Comparison of ENCODE assay signal across 8 cellular contexts in genomic region chr3:112086857-112087524, GRCh38. TPM values are rescaled to one million over a fixed set of nuclear protein-coding genes. Genes with fewer than 3 reads are reported as not detected.
DNase-seq lines count a peak whose midpoint lies in the region; ATAC-seq, FAIRE-seq and TF ChIP-seq lines count a peak whose summit lies in the region.

No MANE protein-coding gene starts in this region.

- POLR2A ChIA-PET in AG04450 (lab: Yijun Ruan, JAX): no interaction called here

- H3K36me3 Mint-ChIP-seq in IgD-negative memory B cell: peaks cover 2% of the 10 kb centered on the region

- H3K4me3 Mint-ChIP-seq in IgD-negative memory B cell: peak overlapping the region; percentile 72 to 91 (median 86)

- H3K27ac Mint-ChIP-seq in IgD-negative memory B cell: peak overlapping the region in 2 of 3 donors; percentile 57 to 82

- peaks cover 5% of the 10 kb centered on the region for H3K4me1 ChIP-seq in mesodermal cell (ENCODE audit: control insufficient read depth, insufficient read depth, low read length, poor library complexity, severe bottlenecking)

- peaks cover 5 to 13% (median 10%) of the 10 kb centered on the region in 3 donors for H3K4me1 Mint-ChIP-seq in IgD-negative memory B cell

- no peak for ATAC-seq in HG03442 (IDR thresholded peaks at IDR 0.05; ENCODE audit: unreplicated experiment)

- peaks cover 2% of the 10 kb centered on the region for H3K36me3 ChIP-seq in bronchial epithelial cell (ENCODE audit: control insufficient read depth, insufficient read depth, low read length)
- no peaks in the 10 kb centered on the region for H3K36me3 ChIP-seq in mesodermal cell (ENCODE audit: control insufficient read depth, insufficient read depth, low read length)

- FAIRE-seq in bronchial epithelial cell (lab: Jason Lieb, UNC): no peak

- H3K27ac ChIP-seq in AG04450 (ENCODE audit: low read depth, low read length): no peak overlapping the region
- H3K27ac ChIP-seq in mesodermal cell (ENCODE audit: low read depth, low read length, severe bottlenecking): no peak overlapping the region

- DNase-seq in AG04450 (ENCODE audit: low read depth, low spot score): no peak
- DNase-seq in bronchial epithelial cell (ENCODE audit: low read depth): peak; percentile 90
- no peak for DNase-seq in SIG-M5 (lab: John Stamatoyannopoulos, UW)
- DNase-seq in activated effector memory CD4-positive, alpha-beta T cell treated with anti-CD3 and anti-CD28 coated beads, Interleukin-2, amount 50 U/mL, for 16 hours: no peak
- no peak for DNase-seq in NCI-H1105 (lab: John Stamatoyannopoulos, UW)

- H3K9me3 Mint-ChIP-seq in IgD-negative memory B cell: no peaks in the 10 kb centered on the region

- no peaks in the 10 kb centered on the region for H3K27me3 ChIP-seq in AG04450 (ENCODE audit: control insufficient read depth, insufficient read depth, low read length)
- no peaks in the 10 kb centered on the region for H3K27me3 ChIP-seq in bronchial epithelial cell (ENCODE audit: control insufficient read depth, insufficient read depth, low read length)

- H3K9me3 ChIP-seq in AG04450 (ENCODE audit: control insufficient read depth, insufficient read depth, low read length) (peaks cover 2% of the 10 kb centered on the region; the same call in 1 of the 2 replicates), mesodermal cell (ENCODE audit: control insufficient read depth, low read length) (no peaks in the 10 kb centered on the region)

- WGBS in mesodermal cell (ENCODE audit: insufficient coverage in 2 of 2), 2 experiments: 18 to 25% methylated on average over 2 of the region's 14 CpGs

- peaks cover 24% of the 10 kb centered on the region for H3K27me3 Mint-ChIP-seq in IgD-negative memory B cell

- H3K4me3 ChIP-seq in AG04450 (ENCODE audit: low read depth, low read length): peak overlapping the region; percentile 77
- peak overlapping the region; percentile 68 for H3K4me3 ChIP-seq in bronchial epithelial cell (ENCODE audit: low read depth, low read length)
- H3K4me3 ChIP-seq in mesodermal cell (ENCODE audit: extremely low read depth, insufficient read depth, low read length, poor library complexity, severe bottlenecking): peak overlapping the region; percentile 56

- TF ChIP-seq CTCF in AG04450 (IDR thresholded peaks at IDR 0.05; ENCODE audit: low read depth, low read length) (no peak), bronchial epithelial cell (IDR thresholded peaks at IDR 0.05; ENCODE audit: insufficient read depth, low read length, severe bottlenecking) (no peak)

- CTCF ChIA-PET in AG04450 (lab: Charles Lee): interaction anchor here (0.6 to 0.8 kb wide), 2 partner anchors 25 to 236 kb away, joined by 3 to 4 read pairs; no protein-coding TSS in a partner anchor

RNA-seq across cellular contexts. Expression of gene C3orf52, which starts 0.8 kb away (rescaled TPM):
- polyA plus RNA-seq in AG04450 (2011; rRNA removed): 5.8 and 7.0 TPM in 2 replicates
- polyA minus RNA-seq in AG04450 (2011; rRNA and poly(A)+ RNA removed): 6.0 and 7.6 TPM in 2 replicates
- polyA plus RNA-seq in IgD-negative memory B cell: 0.50 TPM
- 23.0 and 45.5 TPM in 2 replicates for total RNA-seq in bronchial epithelial cell
- 6.0 TPM for polyA plus RNA-seq in mesodermal cell (2013, experiment 1 of 2)
- polyA plus RNA-seq in mesodermal cell (2013, experiment 2 of 2): 6.0 TPM

RNA-seq across cellular contexts. Expression of gene GCSAM, which starts 46.1 kb away (rescaled TPM):
- polyA plus RNA-seq in AG04450 (2011; rRNA removed) (not detected in 2 replicates), IgD-negative memory B cell (34.0 TPM)
- not detected in 2 replicates for polyA minus RNA-seq in AG04450 (2011; rRNA and poly(A)+ RNA removed)
- 0.13 and 0.26 TPM in 2 replicates for total RNA-seq in bronchial epithelial cell
- not detected for polyA plus RNA-seq in mesodermal cell (2013, experiment 1 of 2)
- polyA plus RNA-seq in mesodermal cell (2013, experiment 2 of 2): not detected

RNA-seq across cellular contexts. Expression of gene TMPRSS7, which starts 52.5 kb away (rescaled TPM):
- not detected in 2 replicates for polyA plus RNA-seq in AG04450 (2011; rRNA removed)
- polyA minus RNA-seq in AG04450 (2011; rRNA and poly(A)+ RNA removed): not detected in 2 replicates
- not detected for polyA plus RNA-seq in IgD-negative memory B cell
- total RNA-seq in bronchial epithelial cell: under 0.01 and 0.13 TPM in 2 replicates
- polyA plus RNA-seq in mesodermal cell (2013, experiment 1 of 2): not detected
- polyA plus RNA-seq in mesodermal cell (2013, experiment 2 of 2): not detected

Comparison
In these comparisons a context has a peak if more than half of its experiments do, and no peak if none do; other contexts are left out.
1. RNA of gene GCSAM, which starts 46.1 kb away (polyA plus RNA-seq): 34.0 TPM in IgD-negative memory B cell (single experiment); not detected in AG04450; every median in the first group is over 10 times any median in the second.
2. Peak in every context shown above with its lines, with median percentiles within 50 percentile points of each other: H3K4me3 ChIP-seq.